ENCODE assay signal across 8 cellular contexts in genomic region chr17:4565209-4566141, GRCh38. TPM values are rescaled to one million over a fixed set of nuclear protein-coding genes. Genes with fewer than 3 reads are reported as not detected.
A peak's percentile ranks its signal among the peaks of the same experiment; 100 is the strongest.
DNase-seq lines count a peak whose midpoint lies in the region; ATAC-seq and TF ChIP-seq lines count a peak whose summit lies in the region.

No MANE protein-coding gene starts in this region.

- POLR2A ChIA-PET in CD4-positive, alpha-beta memory T cell (lab: Charles Lee; ENCODE audit: partially characterized antibody) = interaction anchor here (1.0 to 1.1 kb wide), 2 partner anchors 11 to 17 kb away, joined by 3 to 4 read pairs; partner anchors contain the start of gene MYBBP1A

- H3K18ac ChIP-seq in mesendoderm (ENCODE audit: low read length) = no peak overlapping the region

- H4K5ac ChIP-seq in mesendoderm (ENCODE audit: low read length) = no peak overlapping the region

- H2AK5ac ChIP-seq in mesendoderm (ENCODE audit: low read length) = no peak overlapping the region

- H2BK120ac ChIP-seq in mesendoderm (ENCODE audit: low read depth, low read length) = no peak overlapping the region

- no peaks in the 10 kb centered on the region for H3K36me3 ChIP-seq in CD4-positive, alpha-beta memory T cell (ENCODE audit: insufficient read depth, low read length)
- no peaks in the 10 kb centered on the region for H3K36me3 ChIP-seq in mesendoderm (ENCODE audit: control insufficient read depth, insufficient read depth, low read length)

- H3K79me2 ChIP-seq in mesendoderm (ENCODE audit: control insufficient read depth, insufficient read depth, low read length) = no peaks in the 10 kb centered on the region

- no peaks in the 10 kb centered on the region for H3K79me1 ChIP-seq in mesendoderm (ENCODE audit: low read length)

- peaks cover 27 to 47% (median 35%) of the 10 kb centered on the region in 4 donors for H3K4me1 Mint-ChIP-seq in CD4-positive, alpha-beta memory T cell
- H3K4me1 Mint-ChIP-seq in endothelial cell (ENCODE audit: unreplicated experiment) = peaks cover 13% of the 10 kb centered on the region

- WGBS in mesendoderm (ENCODE audit: extremely low coverage, insufficient coverage, low lambda C conversion rate) = no CpG with 5 or more reads among the region's 16 CpGs

- no peak overlapping the region for H4K8ac ChIP-seq in mesendoderm (ENCODE audit: low read depth, low read length)

- peak overlapping the region; percentile 72 for H3K56ac ChIP-seq in mesendoderm (ENCODE audit: low read length)

- H3K36me3 Mint-ChIP-seq in CD4-positive, alpha-beta memory T cell = no peaks in the 10 kb centered on the region
- no peaks in the 10 kb centered on the region for H3K36me3 Mint-ChIP-seq in endothelial cell (ENCODE audit: low read depth, unreplicated experiment)

- peak; percentile 49 to 59 (median 56) for DNase-seq in CD4-positive, alpha-beta memory T cell
- DNase-seq in HPDE6-E6E7 (ENCODE audit: extremely low spot score) = peak; percentile 69
- DNase-seq in NCI-H748 (lab: John Stamatoyannopoulos, UW; ENCODE audit: unreplicated experiment) = peak; percentile 90
- DNase-seq in activated CD4-positive, alpha-beta T cell treated with anti-CD3 and anti-CD28 coated beads, Interleukin-2, amount 50 U/mL, for 4 hours = peak; percentile 26 to 32
- DNase-seq in endothelial cell (ENCODE audit: low spot score) = peak; percentile 59
- DNase-seq in mesendoderm = peak; percentile 89
- DNase-seq in stimulated activated naive CD4-positive, alpha-beta T cell (lab: John Stamatoyannopoulos, UW) = peak; percentile 13 to 60 (median 27)

- no peaks in the 10 kb centered on the region for H3K9me3 Mint-ChIP-seq in CD4-positive, alpha-beta memory T cell
- no peaks in the 10 kb centered on the region for H3K9me3 Mint-ChIP-seq in endothelial cell (ENCODE audit: unreplicated experiment)

- H3K9me3 ChIP-seq in CD4-positive, alpha-beta memory T cell (ENCODE audit: control insufficient read depth in 1 of 2, low read length in 2 of 2) = no peaks in the 10 kb centered on the region

- peak; percentile 38 for TF ChIP-seq CTCF in endothelial cell (IDR thresholded peaks at IDR 0.05; ENCODE audit: unreplicated experiment)

- peak overlapping the region; percentile 8 to 77 (median 27) for H3K27ac Mint-ChIP-seq in CD4-positive, alpha-beta memory T cell
- no peak overlapping the region for H3K27ac Mint-ChIP-seq in endothelial cell (ENCODE audit: unreplicated experiment)

- no peak overlapping the region for H3K4me2 ChIP-seq in mesendoderm (ENCODE audit: low read length)

- H3K27ac ChIP-seq in CD4-positive, alpha-beta memory T cell (ENCODE audit: low read depth, low read length) = no peak overlapping the region
- no peak overlapping the region for H3K27ac ChIP-seq in mesendoderm (ENCODE audit: low read depth, low read length)

- no peak overlapping the region for H3K23ac ChIP-seq in mesendoderm (ENCODE audit: low read length)

- peaks cover 23% of the 10 kb centered on the region for H3K4me1 ChIP-seq in CD4-positive, alpha-beta memory T cell (ENCODE audit: insufficient read depth, low read length)
- no peaks in the 10 kb centered on the region for H3K4me1 ChIP-seq in mesendoderm (ENCODE audit: control insufficient read depth, low read depth, low read length)

- H3K9ac ChIP-seq in mesendoderm (ENCODE audit: low read length) = no peak overlapping the region

- H3K27me3 ChIP-seq in CD4-positive, alpha-beta memory T cell (ENCODE audit: insufficient read depth, low read length) = no peaks in the 10 kb centered on the region
- H3K27me3 ChIP-seq in mesendoderm (ENCODE audit: insufficient read depth, low read length, poor library complexity) = no peaks in the 10 kb centered on the region

- no peak overlapping the region for H2BK5ac ChIP-seq in mesendoderm (ENCODE audit: low read length)

- peak overlapping the region in 7 of 8 donors; percentile 54 to 81 (median 74) for H3K4me3 Mint-ChIP-seq in CD4-positive, alpha-beta memory T cell
- no peak overlapping the region for H3K4me3 Mint-ChIP-seq in endothelial cell (ENCODE audit: unreplicated experiment)

- no peak for ATAC-seq in GM19351 (IDR thresholded peaks at IDR 0.05; ENCODE audit: unreplicated experiment)

- no peak overlapping the region for H3K4me3 ChIP-seq in CD4-positive, alpha-beta memory T cell (ENCODE audit: low read length in 2 of 2)
- no peak overlapping the region for H3K4me3 ChIP-seq in mesendoderm (ENCODE audit: low read length)

- H2BK15ac ChIP-seq in mesendoderm (replicated peaks; ENCODE audit: low read depth) = no peak overlapping the region

- no peak overlapping the region for H3K4ac ChIP-seq in mesendoderm (ENCODE audit: low read depth, low read length)

- CTCF ChIA-PET in CD4-positive, alpha-beta memory T cell (lab: Charles Lee; ENCODE audit: partially characterized antibody) = interaction anchor here (0.6 to 5.4 kb wide), 15 partner anchors 8 to 468 kb away, joined by 3 to 26 read pairs (median 3); partner anchors contain the start of genes MYBBP1A and SPNS3

- intact Hi-C loops in CD4-positive, alpha-beta memory T cell (cut with micrococcal nuclease) = loop anchor here (1.0 to 5.0 kb wide), 4 partner anchors 10 to 337 kb away; partner anchors contain the start of genes CHRNE and MYBBP1A

- H3K27me3 Mint-ChIP-seq in CD4-positive, alpha-beta memory T cell = peaks cover 0 to 1% of the 10 kb centered on the region in 2 donors
- peaks cover 6% of the 10 kb centered on the region for H3K27me3 Mint-ChIP-seq in endothelial cell (ENCODE audit: unreplicated experiment)

RNA-seq across cellular contexts. Expression of gene GGT6, which starts 5.1 kb away (rescaled TPM):
- not detected for total RNA-seq in CD4-positive, alpha-beta memory T cell
- polyA plus RNA-seq in CD4-positive, alpha-beta memory T cell = not detected
- not detected for total RNA-seq in endothelial cell (ENCODE audit: unreplicated experiment)
- 0.06 TPM for polyA plus RNA-seq in mesendoderm (2013, experiment 1 of 2)
- 0.04 TPM for polyA plus RNA-seq in mesendoderm (2013, experiment 2 of 2)

RNA-seq across cellular contexts. Expression of gene MYBBP1A, which starts 10.3 kb away (rescaled TPM):
- total RNA-seq in CD4-positive, alpha-beta memory T cell = 10 to 100 TPM; 73.4 to 74.7 TPM
- polyA plus RNA-seq in CD4-positive, alpha-beta memory T cell = 10 to 100 TPM; 12.5 to 35.2 TPM
- total RNA-seq in endothelial cell (ENCODE audit: unreplicated experiment) = 32.4 TPM
- 74.9 TPM for polyA plus RNA-seq in mesendoderm (2013, experiment 1 of 2)
- 78.6 TPM for polyA plus RNA-seq in mesendoderm (2013, experiment 2 of 2)

RNA-seq across cellular contexts. Expression of gene SMTNL2, which starts 18.9 kb away (rescaled TPM):
- not detected for total RNA-seq in CD4-positive, alpha-beta memory T cell
- not detected for polyA plus RNA-seq in CD4-positive, alpha-beta memory T cell
- total RNA-seq in endothelial cell (ENCODE audit: unreplicated experiment) = 0.59 TPM
- 0.73 TPM for polyA plus RNA-seq in mesendoderm (2013, experiment 1 of 2)
- 0.60 TPM for polyA plus RNA-seq in mesendoderm (2013, experiment 2 of 2)

Comparison
In these comparisons a context has a peak if more than half of its experiments do, and no peak if none do; other contexts are left out.
1. DNase-seq: peak in every context shown above with its lines; median percentile 90 in NCI-H748; 89 in mesendoderm; 69 in HPDE6-E6E7; 59 in endothelial cell; 56 in CD4-positive, alpha-beta memory T cell; 29 in activated CD4-positive, alpha-beta T cell treated with anti-CD3 and anti-CD28 coated beads, Interleukin-2, amount 50 U/mL, for 4 hours; 27 in stimulated activated naive CD4-positive, alpha-beta T cell.